10 cellular contexts compared by ENCODE assay signal in the genomic region with DNA sequence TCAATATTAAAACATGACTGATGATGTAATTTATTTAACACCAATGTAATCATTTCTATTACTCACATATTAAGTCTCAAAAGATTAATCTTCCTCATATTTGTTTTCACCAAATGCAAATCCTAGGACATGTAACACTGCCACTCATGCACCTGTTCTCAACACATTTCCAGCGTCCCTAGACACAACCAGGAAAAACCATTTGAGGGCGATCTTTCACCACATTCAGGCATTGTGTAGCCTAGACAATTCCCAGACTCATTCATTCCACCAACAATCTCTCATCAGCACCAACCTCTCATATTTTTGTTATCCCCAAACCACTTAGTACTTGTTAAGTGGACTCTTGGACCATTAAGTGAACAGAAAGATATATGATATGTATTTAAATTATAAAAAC.
DNase-seq lines count a peak whose midpoint lies in the region; FAIRE-seq and TF ChIP-seq lines count a peak whose summit lies in the region.
"Had no signal": no experiment of that assay in that cellular context is flagged by ENCODE, and none has a peak within 500 bp of the region (broad histone marks: within the 10 kb centered on the region; RNA-seq: fewer than 3 reads in every experiment).

No MANE protein-coding gene starts in this region.

- no peak for TF ChIP-seq CTCF in SK-N-SH (IDR thresholded peaks at IDR 0.05)
- TF ChIP-seq CTCF in osteoblast (IDR thresholded peaks at IDR 0.05; ENCODE audit: extremely low read depth, low read depth, low read length), result peak; percentile 21
- TF ChIP-seq CTCF in suprapubic skin (IDR thresholded peaks at IDR 0.05), result no peak

- H2AFZ ChIP-seq in SK-N-SH (ENCODE audit: low read depth), result no peak overlapping the region
- H2AFZ ChIP-seq in osteoblast (ENCODE audit: low read length), result no peak overlapping the region

- no peaks in the 10 kb centered on the region for H3K9me3 ChIP-seq in SK-N-SH
- H3K9me3 ChIP-seq in osteoblast (ENCODE audit: low read depth, low read length), result no peaks in the 10 kb centered on the region
- no peaks in the 10 kb centered on the region for H3K9me3 ChIP-seq in suprapubic skin
- H3K9me3 ChIP-seq: vagina had no signal

- H3K79me2 ChIP-seq in SK-N-SH (ENCODE audit: insufficient read depth), result no peaks in the 10 kb centered on the region
- no peaks in the 10 kb centered on the region for H3K79me2 ChIP-seq in osteoblast (ENCODE audit: insufficient read depth, low read length)

- no peaks in the 10 kb centered on the region for H3K27me3 ChIP-seq in SK-N-SH (ENCODE audit: insufficient read depth)
- H3K27me3 ChIP-seq in osteoblast (ENCODE audit: insufficient read depth, low read length), result no peaks in the 10 kb centered on the region
- H3K27me3 ChIP-seq in suprapubic skin, result no peaks in the 10 kb centered on the region
- H3K27me3 ChIP-seq: vagina had no signal

- POLR2A ChIA-PET in SK-N-SH (lab: Yijun Ruan, JAX), result no interaction called here

- H3K4me1 ChIP-seq in SK-N-SH (ENCODE audit: control insufficient read depth in 1 of 2, insufficient read depth in 2 of 2, low read depth in 1 of 2, low read length in 1 of 2) (peaks cover 0 to 6% of the 10 kb centered on the region in 2 experiments; a peak in 1 of 4 replicates), osteoblast (ENCODE audit: insufficient read depth, low read length) (peaks cover 7% of the 10 kb centered on the region), suprapubic skin (no peaks in the 10 kb centered on the region)
- H3K4me1 ChIP-seq: vagina had no signal

- DNase-seq in NCI-H510A treated with DMSO at 0.1 percent for 48 hours (lab: John Stamatoyannopoulos, UW) (peak; percentile 75), NCI-H510A (lab: John Stamatoyannopoulos, UW) (no peak), NCI-H146 (lab: John Stamatoyannopoulos, UW) (peak; percentile 29), SK-N-SH (no peak), osteoblast (ENCODE audit: insufficient read length, low spot score, missing footprints) (no peak), frontal cortex (ENCODE audit: low spot score in 2 of 2) (no peak), suprapubic skin (ENCODE audit: low spot score in 2 of 2) (no peak)
- DNase-seq in stimulated activated naive CD4-positive, alpha-beta T cell (lab: John Stamatoyannopoulos, UW), result no peak
- DNase-seq: activated naive CD4-positive, alpha-beta T cell treated with anti-CD3 and anti-CD28 coated beads, Interleukin-2, amount 10 ng/mL, durations not matched to agents 7 days and 5 days had no signal

- TF ChIP-seq RAD21 in SK-N-SH (IDR thresholded peaks at IDR 0.05; ENCODE audit: low read length), result peak; percentile 71

- TF ChIP-seq EP300 in SK-N-SH (IDR thresholded peaks at IDR 0.05; ENCODE audit: borderline replicate concordance in 1 of 2, low read depth in 1 of 2, low read length in 1 of 2) (no peak), suprapubic skin (IDR thresholded peaks at IDR 0.05) (no peak)

- CTCF ChIA-PET in SK-N-SH (lab: Yijun Ruan, JAX), result no interaction called here

- no peak for FAIRE-seq in frontal cortex (lab: Jason Lieb, UNC)

- H3K9ac ChIP-seq in SK-N-SH, result no peak overlapping the region

- no peaks in the 10 kb centered on the region for H3K36me3 ChIP-seq in SK-N-SH (replicated peaks in 1 of 2; ENCODE audit: control insufficient read depth in 1 of 2, insufficient read depth in 2 of 2, low read length in 1 of 2)
- no peaks in the 10 kb centered on the region for H3K36me3 ChIP-seq in osteoblast (ENCODE audit: insufficient read depth, low read length)
- no peaks in the 10 kb centered on the region for H3K36me3 ChIP-seq in suprapubic skin
- H3K36me3 ChIP-seq: vagina had no signal

- H3K4me3 ChIP-seq in SK-N-SH (ENCODE audit: low read depth in 2 of 2, low read length in 1 of 2) (no peak overlapping the region; a peak in 1 of 4 replicates), osteoblast (ENCODE audit: insufficient read depth, low read length) (no peak overlapping the region), suprapubic skin (no peak overlapping the region)
- H3K4me3 ChIP-seq: vagina had no signal

- no peaks in the 10 kb centered on the region for H3K9me2 ChIP-seq in SK-N-SH

- no peaks in the 10 kb centered on the region for H3F3A ChIP-seq in SK-N-SH (replicated peaks; ENCODE audit: insufficient read depth)

- H3K4me2 ChIP-seq in SK-N-SH (no peak overlapping the region), osteoblast (ENCODE audit: insufficient read depth, low read length) (no peak overlapping the region)

- 87% methylated on average over 2 of the region's 2 CpGs for WGBS in SK-N-SH (ENCODE audit: low lambda C conversion rate)
- 45% methylated on average over 2 of the region's 2 CpGs for WGBS in suprapubic skin

- H3K27ac ChIP-seq in SK-N-SH (ENCODE audit: low read depth in 2 of 2, low read length in 1 of 2), result no peak overlapping the region
- no peak overlapping the region for H3K27ac ChIP-seq in osteoblast (ENCODE audit: low read depth, low read length)
- no peak overlapping the region for H3K27ac ChIP-seq in suprapubic skin
- H3K27ac ChIP-seq: vagina had no signal

- TF ChIP-seq POLR2A in suprapubic skin (IDR thresholded peaks at IDR 0.05), result no peak

- H4K20me1 ChIP-seq in SK-N-SH (ENCODE audit: insufficient read depth) (no peaks in the 10 kb centered on the region), osteoblast (ENCODE audit: insufficient read depth, low read length) (no peaks in the 10 kb centered on the region)

TF ChIP-seq in SK-N-SH, 30 proteins besides CTCF, POLR2A, EP300 and RAD21:
- TF ChIP-seq, protein P1, sequence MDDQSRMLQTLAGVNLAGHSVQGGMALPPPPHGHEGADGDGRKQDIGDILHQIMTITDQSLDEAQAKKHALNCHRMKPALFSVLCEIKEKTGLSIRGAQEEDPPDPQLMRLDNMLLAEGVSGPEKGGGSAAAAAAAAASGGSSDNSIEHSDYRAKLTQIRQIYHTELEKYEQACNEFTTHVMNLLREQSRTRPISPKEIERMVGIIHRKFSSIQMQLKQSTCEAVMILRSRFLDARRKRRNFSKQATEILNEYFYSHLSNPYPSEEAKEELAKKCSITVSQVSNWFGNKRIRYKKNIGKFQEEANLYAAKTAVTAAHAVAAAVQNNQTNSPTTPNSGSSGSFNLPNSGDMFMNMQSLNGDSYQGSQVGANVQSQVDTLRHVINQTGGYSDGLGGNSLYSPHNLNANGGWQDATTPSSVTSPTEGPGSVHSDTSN (IDR thresholded peaks at IDR 0.05), result no peak
- no peak for TF ChIP-seq RXRA (IDR thresholded peaks at IDR 0.05; ENCODE audit: borderline replicate concordance, low read depth)
- peak; percentile 45 for TF ChIP-seq SMC3 (IDR thresholded peaks at IDR 0.05; ENCODE audit: low read depth, low read length)
TF ChIP-seq in SK-N-SH: peak in this region for 1.

Comparison
In these comparisons a context has a peak if more than half of its experiments do, and no peak if none do; other contexts are left out.
1. DNase-seq: peak in NCI-H510A treated with DMSO at 0.1 percent for 48 hours (single experiment) and NCI-H146 (single experiment); none in NCI-H510A (single experiment), SK-N-SH (single experiment), osteoblast (single experiment), frontal cortex (0 of 2), stimulated activated naive CD4-positive, alpha-beta T cell (0 of 6) and suprapubic skin (0 of 2).